Comparison of ENCODE assay signal across 1 cellular context in the genomic region with DNA sequence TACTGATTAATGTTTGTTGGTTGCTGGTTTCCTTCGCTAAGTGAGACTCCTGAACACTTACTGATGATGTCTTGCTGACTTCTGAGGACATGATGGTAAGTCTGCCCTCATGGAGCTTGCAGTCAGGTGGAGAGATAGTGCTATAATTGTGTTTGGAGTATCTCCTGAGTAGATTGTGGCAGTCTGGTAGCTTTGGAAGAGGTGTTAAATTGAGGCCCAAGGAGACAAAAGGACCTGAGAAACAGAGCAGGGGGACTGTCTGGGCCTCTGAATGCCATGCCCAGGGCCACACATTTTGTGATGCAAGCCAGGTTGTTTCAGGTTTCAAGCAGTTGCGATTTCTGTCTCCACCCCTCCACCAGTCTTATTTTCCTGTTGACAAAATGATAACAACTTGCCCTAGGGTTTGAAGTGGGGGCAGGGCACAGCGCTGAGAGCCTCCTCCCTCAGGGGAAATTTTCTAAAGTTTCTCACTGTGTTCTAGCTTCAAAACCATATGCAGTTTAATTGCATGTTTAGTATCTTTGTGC.
TF ChIP-seq lines count a peak whose summit lies in the region.

No MANE protein-coding gene starts in this region.

TF ChIP-seq in HEK293, 187 proteins besides CTCF, POLR2A, EP300 and RAD21 (continued from another document):
- TF ChIP-seq, protein P1, sequence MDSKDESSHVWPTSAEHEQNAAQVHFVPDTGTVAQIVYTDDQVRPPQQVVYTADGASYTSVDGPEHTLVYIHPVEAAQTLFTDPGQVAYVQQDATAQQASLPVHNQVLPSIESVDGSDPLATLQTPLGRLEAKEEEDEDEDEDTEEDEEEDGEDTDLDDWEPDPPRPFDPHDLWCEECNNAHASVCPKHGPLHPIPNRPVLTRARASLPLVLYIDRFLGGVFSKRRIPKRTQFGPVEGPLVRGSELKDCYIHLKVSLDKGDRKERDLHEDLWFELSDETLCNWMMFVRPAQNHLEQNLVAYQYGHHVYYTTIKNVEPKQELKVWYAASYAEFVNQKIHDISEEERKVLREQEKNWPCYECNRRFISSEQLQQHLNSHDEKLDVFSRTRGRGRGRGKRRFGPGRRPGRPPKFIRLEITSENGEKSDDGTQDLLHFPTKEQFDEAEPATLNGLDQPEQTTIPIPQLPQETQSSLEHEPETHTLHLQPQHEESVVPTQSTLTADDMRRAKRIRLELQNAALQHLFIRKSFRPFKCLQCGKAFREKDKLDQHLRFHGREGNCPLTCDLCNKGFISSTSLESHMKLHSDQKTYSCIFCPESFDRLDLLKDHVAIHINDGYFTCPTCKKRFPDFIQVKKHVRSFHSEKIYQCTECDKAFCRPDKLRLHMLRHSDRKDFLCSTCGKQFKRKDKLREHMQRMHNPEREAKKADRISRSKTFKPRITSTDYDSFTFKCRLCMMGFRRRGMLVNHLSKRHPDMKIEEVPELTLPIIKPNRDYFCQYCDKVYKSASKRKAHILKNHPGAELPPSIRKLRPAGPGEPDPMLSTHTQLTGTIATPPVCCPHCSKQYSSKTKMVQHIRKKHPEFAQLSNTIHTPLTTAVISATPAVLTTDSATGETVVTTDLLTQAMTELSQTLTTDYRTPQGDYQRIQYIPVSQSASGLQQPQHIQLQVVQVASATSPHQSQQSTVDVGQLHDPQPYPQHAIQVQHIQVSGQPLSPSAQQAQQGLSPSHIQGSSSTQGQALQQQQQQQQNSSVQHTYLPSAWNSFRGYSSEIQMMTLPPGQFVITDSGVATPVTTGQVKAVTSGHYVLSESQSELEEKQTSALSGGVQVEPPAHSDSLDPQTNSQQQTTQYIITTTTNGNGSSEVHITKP (tag by site-specific recombination; IDR thresholded peaks at IDR 0.05): peak; percentile 58
- TF ChIP-seq, protein P2, sequence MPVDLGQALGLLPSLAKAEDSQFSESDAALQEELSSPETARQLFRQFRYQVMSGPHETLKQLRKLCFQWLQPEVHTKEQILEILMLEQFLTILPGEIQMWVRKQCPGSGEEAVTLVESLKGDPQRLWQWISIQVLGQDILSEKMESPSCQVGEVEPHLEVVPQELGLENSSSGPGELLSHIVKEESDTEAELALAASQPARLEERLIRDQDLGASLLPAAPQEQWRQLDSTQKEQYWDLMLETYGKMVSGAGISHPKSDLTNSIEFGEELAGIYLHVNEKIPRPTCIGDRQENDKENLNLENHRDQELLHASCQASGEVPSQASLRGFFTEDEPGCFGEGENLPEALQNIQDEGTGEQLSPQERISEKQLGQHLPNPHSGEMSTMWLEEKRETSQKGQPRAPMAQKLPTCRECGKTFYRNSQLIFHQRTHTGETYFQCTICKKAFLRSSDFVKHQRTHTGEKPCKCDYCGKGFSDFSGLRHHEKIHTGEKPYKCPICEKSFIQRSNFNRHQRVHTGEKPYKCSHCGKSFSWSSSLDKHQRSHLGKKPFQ (tag by site-specific recombination; IDR thresholded peaks at IDR 0.05): no peak
- TF ChIP-seq, protein P3, sequence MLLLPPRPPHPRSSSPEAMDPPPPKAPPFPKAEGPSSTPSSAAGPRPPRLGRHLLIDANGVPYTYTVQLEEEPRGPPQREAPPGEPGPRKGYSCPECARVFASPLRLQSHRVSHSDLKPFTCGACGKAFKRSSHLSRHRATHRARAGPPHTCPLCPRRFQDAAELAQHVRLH (tag by site-specific recombination; IDR thresholded peaks at IDR 0.05): no peak
- TF ChIP-seq ZNF324 (tag by site-specific recombination; IDR thresholded peaks at IDR 0.05) (no peak), ZNF747 (tag by site-specific recombination; IDR thresholded peaks at IDR 0.05) (no peak)
- TF ChIP-seq, protein P4, sequence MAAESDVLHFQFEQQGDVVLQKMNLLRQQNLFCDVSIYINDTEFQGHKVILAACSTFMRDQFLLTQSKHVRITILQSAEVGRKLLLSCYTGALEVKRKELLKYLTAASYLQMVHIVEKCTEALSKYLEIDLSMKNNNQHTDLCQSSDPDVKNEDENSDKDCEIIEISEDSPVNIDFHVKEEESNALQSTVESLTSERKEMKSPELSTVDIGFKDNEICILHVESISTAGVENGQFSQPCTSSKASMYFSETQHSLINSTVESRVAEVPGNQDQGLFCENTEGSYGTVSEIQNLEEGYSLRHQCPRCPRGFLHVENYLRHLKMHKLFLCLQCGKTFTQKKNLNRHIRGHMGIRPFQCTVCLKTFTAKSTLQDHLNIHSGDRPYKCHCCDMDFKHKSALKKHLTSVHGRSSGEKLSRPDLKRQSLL (tag by site-specific recombination; IDR thresholded peaks at IDR 0.05): no peak
TF ChIP-seq in HEK293: peak in this region for 8.
